Comparison of ENCODE assay signal across 10 cellular contexts in the genomic region with DNA sequence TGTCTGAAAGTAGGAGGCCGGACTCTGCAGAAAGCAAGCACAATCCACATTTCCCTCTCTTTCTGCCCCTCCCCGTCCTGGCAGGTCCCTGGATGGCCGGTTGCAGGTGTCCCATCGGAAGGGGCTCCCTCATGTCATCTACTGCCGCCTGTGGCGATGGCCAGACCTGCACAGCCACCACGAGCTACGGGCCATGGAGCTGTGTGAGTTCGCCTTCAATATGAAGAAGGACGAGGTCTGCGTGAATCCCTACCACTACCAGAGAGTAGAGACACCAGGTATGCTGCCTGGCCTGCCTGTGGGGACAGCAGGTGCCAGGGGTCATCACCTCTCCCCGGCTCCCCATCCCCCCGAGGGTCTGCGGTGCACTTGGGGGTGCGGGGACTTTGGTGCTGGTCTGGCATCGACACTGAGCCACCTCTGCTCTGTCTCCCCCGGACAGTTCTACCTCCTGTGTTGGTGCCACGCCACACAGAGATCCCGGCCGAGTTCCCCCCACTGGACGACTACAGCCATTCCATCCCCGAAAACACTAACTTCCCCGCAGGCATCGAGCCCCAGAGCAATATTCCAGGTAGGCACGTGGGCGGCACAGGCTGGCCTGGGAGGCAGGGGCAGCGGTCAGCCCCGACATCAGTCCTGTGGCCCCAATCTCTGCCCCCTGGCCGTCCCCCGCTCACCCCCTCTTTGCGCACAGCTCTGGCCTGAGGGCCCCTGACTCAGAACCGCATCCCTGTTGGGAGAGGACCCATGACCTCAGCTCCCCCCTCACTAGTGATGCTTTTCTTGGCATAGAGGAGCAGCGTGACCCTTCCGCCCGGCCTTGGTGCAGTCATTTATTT.
DNase-seq lines count a peak whose midpoint lies in the region; ATAC-seq, FAIRE-seq and TF ChIP-seq lines count a peak whose summit lies in the region.
"Had no signal": no experiment of that assay in that cellular context is flagged by ENCODE, and none has a peak within 500 bp of the region (broad histone marks: within the 10 kb centered on the region; RNA-seq: fewer than 3 reads in every experiment).

No MANE protein-coding gene starts in this region.

- H3K27ac ChIP-seq in A549 = peak overlapping the region; percentile 39 to 79; a peak in 5 of 6 replicates
- H3K27ac ChIP-seq in fibroblast of lung (ENCODE audit: insufficient read depth, low read length) = peak overlapping the region; percentile 80

- H3K4me1 ChIP-seq in A549 = peaks cover 92% of the 10 kb centered on the region
- H3K4me1 ChIP-seq in fibroblast of lung (ENCODE audit: control insufficient read depth, extremely low read depth, insufficient read depth, low read length) = peaks cover 55% of the 10 kb centered on the region
- peaks cover 22% of the 10 kb centered on the region for H3K4me1 ChIP-seq in mucosa of stomach (ENCODE audit: control insufficient read depth, insufficient read depth, low read length)

- H3K4me2 ChIP-seq in A549 (no peak overlapping the region), fibroblast of lung (ENCODE audit: extremely low read depth, insufficient read depth, low read length) (no peak overlapping the region)
- H3K4me2 ChIP-seq: PC-9 had no signal

- no peak for TF ChIP-seq POLR2A in A549 (IDR thresholded peaks at IDR 0.05; ENCODE audit: low read length)

- TF ChIP-seq RAD21 in A549 (conservative IDR thresholded peaks at IDR 0.05 in 1 of 2, IDR thresholded peaks at IDR 0.05 in 1 of 2) = no peak

- DNase-seq in A549 (ENCODE audit: low read depth in 1 of 2, low spot score in 1 of 2) = no peak
- peak; percentile 74 to 87 for DNase-seq in fibroblast of lung (ENCODE audit: low read depth in 2 of 2)
- no peak for DNase-seq in SK-N-DZ (ENCODE audit: low spot score)
- no peak for DNase-seq in activated CD4-positive, alpha-beta T cell treated with anti-CD3 and anti-CD28 coated beads for 48 hours
- no peak for DNase-seq in cerebellar nuclear complex (lab: John Stamatoyannopoulos, UW)
- no peak for DNase-seq in NCI-H1436 treated with DMSO at 0.1 percent for 48 hours (lab: John Stamatoyannopoulos, UW)
- DNase-seq: activated naive CD4-positive, alpha-beta T cell treated with Interleukin-2 at 50 U/mL for 16 hours; PC-9 had no signal

- no peak for TF ChIP-seq EP300 in A549 (IDR thresholded peaks at IDR 0.05)

- H2AFZ ChIP-seq in fibroblast of lung (ENCODE audit: low read length) = no peak overlapping the region
- H2AFZ ChIP-seq: PC-9 had no signal

- CTCF ChIA-PET in A549 (lab: Yijun Ruan, JAX) = interaction anchor here (0.6 to 1.8 kb wide), 8 partner anchors 9 to 554 kb away, joined by 3 to 5 read pairs (median 4); no protein-coding TSS in a partner anchor

- H3K27me3 ChIP-seq in fibroblast of lung (ENCODE audit: control insufficient read depth, insufficient read depth, low read length) = no peaks in the 10 kb centered on the region
- no peaks in the 10 kb centered on the region for H3K27me3 ChIP-seq in mucosa of stomach (ENCODE audit: control insufficient read depth, insufficient read depth, low read length)

- peak in 1 of 2 experiments; percentile 18; a peak in 3 of 6 replicates for ATAC-seq in A549

- no peaks in the 10 kb centered on the region for H3K9me3 ChIP-seq in A549
- H3K9me3 ChIP-seq in fibroblast of lung (ENCODE audit: control insufficient read depth, insufficient read depth, low read depth, low read length) = no peaks in the 10 kb centered on the region
- H3K9me3 ChIP-seq in mucosa of stomach (ENCODE audit: control insufficient read depth, low read length) = no peaks in the 10 kb centered on the region

- H3K9ac ChIP-seq in fibroblast of lung (ENCODE audit: insufficient read depth, low read length) (peak overlapping the region; percentile 11), mucosa of stomach (ENCODE audit: low read length) (peak overlapping the region; percentile 20)

- no peaks in the 10 kb centered on the region for H4K20me1 ChIP-seq in fibroblast of lung (ENCODE audit: control insufficient read depth, extremely low read depth, insufficient read depth, low read length)

- no peak for FAIRE-seq in A549 (lab: Jason Lieb, UNC)

- WGBS in A549 (ENCODE audit: missing lambda C conversion rate) = 88% methylated on average over 35 of the region's 35 CpGs

- peaks cover 33% of the 10 kb centered on the region for H3K36me3 ChIP-seq in fibroblast of lung (ENCODE audit: control insufficient read depth, insufficient read depth, low read length)
- H3K36me3 ChIP-seq in mucosa of stomach (ENCODE audit: control insufficient read depth, insufficient read depth, low read length) = peaks cover 13% of the 10 kb centered on the region

- H3K79me2 ChIP-seq in fibroblast of lung (ENCODE audit: control insufficient read depth, insufficient read depth, low read length) = peaks cover 80% of the 10 kb centered on the region

- TF ChIP-seq CTCF in A549 (IDR thresholded peaks at IDR 0.05) = no peak
- no peak for TF ChIP-seq CTCF in fibroblast of lung (conservative IDR thresholded peaks at IDR 0.05 in 1 of 2, IDR thresholded peaks at IDR 0.05 in 1 of 2; ENCODE audit: low read depth in 1 of 2, low read length in 2 of 2)

- POLR2A ChIA-PET in A549 (lab: Yijun Ruan, JAX) = interaction anchor here (1.0 kb wide), 1 partner anchor 31 kb away, joined by 3 read pairs; no protein-coding TSS in a partner anchor

- H3K4me3 ChIP-seq in A549 = no peak overlapping the region
- no peak overlapping the region for H3K4me3 ChIP-seq in fibroblast of lung (replicated peaks in 1 of 4; ENCODE audit: control extremely low read depth in 1 of 4, insufficient read depth in 1 of 4, low read depth in 3 of 4, low read length in 4 of 4)
- no peak overlapping the region for H3K4me3 ChIP-seq in mucosa of stomach (ENCODE audit: low read length)
- H3K4me3 ChIP-seq: PC-9 had no signal

TF ChIP-seq in A549, 52 proteins besides CTCF, POLR2A, EP300 and RAD21:
- TF ChIP-seq HOXA7 (CRISPR knock-in tag; IDR thresholded peaks at IDR 0.05) = no peak
- 0 out of 2 replicates have a peak, but pooled peaks have one; percentile 29 for TF ChIP-seq POLR2AphosphoS2 (conservative IDR thresholded peaks at IDR 0.05; ENCODE audit: low read length)

TF ChIP-seq in PFSK-1, 5 proteins besides CTCF, POLR2A, EP300 and RAD21:
- TF ChIP-seq POLR2AphosphoS5 (IDR thresholded peaks at IDR 0.05; ENCODE audit: low read depth, low read length) (peak; percentile 13; the same call in 1 of the 2 replicates), SIN3A (IDR thresholded peaks at IDR 0.05; ENCODE audit: borderline replicate concordance, insufficient read depth, low read length) (no peak)
- TF ChIP-seq, protein P1, sequence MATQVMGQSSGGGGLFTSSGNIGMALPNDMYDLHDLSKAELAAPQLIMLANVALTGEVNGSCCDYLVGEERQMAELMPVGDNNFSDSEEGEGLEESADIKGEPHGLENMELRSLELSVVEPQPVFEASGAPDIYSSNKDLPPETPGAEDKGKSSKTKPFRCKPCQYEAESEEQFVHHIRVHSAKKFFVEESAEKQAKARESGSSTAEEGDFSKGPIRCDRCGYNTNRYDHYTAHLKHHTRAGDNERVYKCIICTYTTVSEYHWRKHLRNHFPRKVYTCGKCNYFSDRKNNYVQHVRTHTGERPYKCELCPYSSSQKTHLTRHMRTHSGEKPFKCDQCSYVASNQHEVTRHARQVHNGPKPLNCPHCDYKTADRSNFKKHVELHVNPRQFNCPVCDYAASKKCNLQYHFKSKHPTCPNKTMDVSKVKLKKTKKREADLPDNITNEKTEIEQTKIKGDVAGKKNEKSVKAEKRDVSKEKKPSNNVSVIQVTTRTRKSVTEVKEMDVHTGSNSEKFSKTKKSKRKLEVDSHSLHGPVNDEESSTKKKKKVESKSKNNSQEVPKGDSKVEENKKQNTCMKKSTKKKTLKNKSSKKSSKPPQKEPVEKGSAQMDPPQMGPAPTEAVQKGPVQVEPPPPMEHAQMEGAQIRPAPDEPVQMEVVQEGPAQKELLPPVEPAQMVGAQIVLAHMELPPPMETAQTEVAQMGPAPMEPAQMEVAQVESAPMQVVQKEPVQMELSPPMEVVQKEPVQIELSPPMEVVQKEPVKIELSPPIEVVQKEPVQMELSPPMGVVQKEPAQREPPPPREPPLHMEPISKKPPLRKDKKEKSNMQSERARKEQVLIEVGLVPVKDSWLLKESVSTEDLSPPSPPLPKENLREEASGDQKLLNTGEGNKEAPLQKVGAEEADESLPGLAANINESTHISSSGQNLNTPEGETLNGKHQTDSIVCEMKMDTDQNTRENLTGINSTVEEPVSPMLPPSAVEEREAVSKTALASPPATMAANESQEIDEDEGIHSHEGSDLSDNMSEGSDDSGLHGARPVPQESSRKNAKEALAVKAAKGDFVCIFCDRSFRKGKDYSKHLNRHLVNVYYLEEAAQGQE (IDR thresholded peaks at IDR 0.05; ENCODE audit: insufficient read depth in 1 of 2, low read depth in 2 of 2, low read length in 2 of 2) = 0 out of 4 replicates have a peak, but pooled peaks of 1 of the 2 experiments have one; percentile 38

Comparison
In these comparisons a context has a peak if more than half of its experiments do, and no peak if none do; other contexts are left out.
1. DNase-seq: peak in fibroblast of lung (2 of 2); none in A549 (0 of 2), SK-N-DZ (single experiment), activated CD4-positive, alpha-beta T cell treated with anti-CD3 and anti-CD28 coated beads for 48 hours (single experiment), cerebellar nuclear complex (0 of 2) and NCI-H1436 treated with DMSO at 0.1 percent for 48 hours (single experiment).